Comparison of ENCODE assay signal across 15 cellular contexts in genomic region chr5:38403407-38403806, GRCh38.
DNase-seq lines count a peak whose midpoint lies in the region; ATAC-seq, FAIRE-seq and TF ChIP-seq lines count a peak whose summit lies in the region.
"Had no signal": no experiment of that assay in that cellular context is flagged by ENCODE, and none has a peak within 500 bp of the region (broad histone marks: within the 10 kb centered on the region; RNA-seq: fewer than 3 reads in every experiment).

No MANE protein-coding gene starts in this region.

- H3K79me2 ChIP-seq in keratinocyte (ENCODE audit: control insufficient read depth, insufficient read depth, low read length), result no peaks in the 10 kb centered on the region

- no peak overlapping the region for H3K27ac ChIP-seq in keratinocyte (ENCODE audit: control insufficient read depth, insufficient read depth, low read length)
- H3K27ac ChIP-seq: colonic mucosa, neutrophil had no signal

- no peak overlapping the region for H2AFZ ChIP-seq in keratinocyte (ENCODE audit: control insufficient read depth, low read length)

- H3K36me3 ChIP-seq in BE2C (no peaks in the 10 kb centered on the region), MG63 (no peaks in the 10 kb centered on the region), keratinocyte (ENCODE audit: control insufficient read depth in 2 of 2, extremely low read depth in 1 of 2, insufficient read depth in 2 of 2, low read length in 2 of 2) (no peaks in the 10 kb centered on the region)
- H3K36me3 ChIP-seq: colonic mucosa, neutrophil had no signal

- ATAC-seq in HG03135 (IDR thresholded peaks at IDR 0.05; ENCODE audit: unreplicated experiment) (no peak), HG02840 (IDR thresholded peaks at IDR 0.05; ENCODE audit: low FRiP score, unreplicated experiment) (no peak), omental fat pad (ENCODE audit: low FRiP score) (no peak)
- ATAC-seq: T-cell had no signal

- no peaks in the 10 kb centered on the region for H4K20me1 ChIP-seq in keratinocyte (ENCODE audit: control insufficient read depth, extremely low read depth, insufficient read depth, low read length)

- dilution Hi-C loops in keratinocyte (cut with MboI; ENCODE audit: extremely low pct_ligation_motif_present, low sequenced_read_pairs), result no loop called here

- H3K4me3 ChIP-seq in BE2C (ENCODE audit: low read depth, low read length), result no peak overlapping the region
- H3K4me3 ChIP-seq in MG63, result no peak overlapping the region
- H3K4me3 ChIP-seq in keratinocyte (ENCODE audit: control insufficient read depth in 2 of 3, extremely low read depth in 1 of 3, insufficient read depth in 2 of 3, low read depth in 1 of 3, low read length in 3 of 3), result no peak overlapping the region
- H3K4me3 ChIP-seq: colonic mucosa had no signal

- TF ChIP-seq CTCF in BE2C (IDR thresholded peaks at IDR 0.05; ENCODE audit: low read depth, low read length), result no peak
- no peak for TF ChIP-seq CTCF in keratinocyte (optimal IDR thresholded peaks at IDR 0.05 in 1 of 3, IDR thresholded peaks at IDR 0.05 in 1 of 3, conservative IDR thresholded peaks at IDR 0.05 in 1 of 3; ENCODE audit: extremely low read depth in 1 of 3, insufficient read depth in 2 of 3, low read length in 3 of 3)
- TF ChIP-seq CTCF in omental fat pad (IDR thresholded peaks at IDR 0.05), result no peak

- H3K4me2 ChIP-seq in keratinocyte (ENCODE audit: control insufficient read depth, extremely low read depth, insufficient read depth, low read depth, low read length), result no peak overlapping the region

- H3K4me1 ChIP-seq in BE2C (no peaks in the 10 kb centered on the region), keratinocyte (ENCODE audit: control insufficient read depth, extremely low read depth, insufficient read depth, low read length) (no peaks in the 10 kb centered on the region)
- H3K4me1 ChIP-seq: colonic mucosa had no signal

- no peaks in the 10 kb centered on the region for H3K9me3 ChIP-seq in BE2C
- H3K9me3 ChIP-seq in MG63, result no peaks in the 10 kb centered on the region
- H3K9me3 ChIP-seq in keratinocyte (ENCODE audit: control insufficient read depth, low read depth, low read length), result no peaks in the 10 kb centered on the region
- H3K9me3 ChIP-seq: colonic mucosa, neutrophil had no signal

- no peak overlapping the region for H3K9ac ChIP-seq in keratinocyte (ENCODE audit: control insufficient read depth, extremely low read depth, insufficient read depth, low read length)

- peak; percentile 62 for FAIRE-seq in keratinocyte (lab: Jason Lieb, UNC)
- FAIRE-seq: GM19239, kidney had no signal

- H3K9me1 ChIP-seq in keratinocyte (ENCODE audit: control insufficient read depth, extremely low read depth, insufficient read depth, low read length), result no peaks in the 10 kb centered on the region

- peak; percentile 30 for DNase-seq in BE2C
- peak; percentile 61 for DNase-seq in MG63
- peak; percentile 58 for DNase-seq in cerebellum (ENCODE audit: low spot score)
- no peak for DNase-seq in keratinocyte (ENCODE audit: low read depth, low spot score)
- DNase-seq in LoVo (ENCODE audit: low spot score), result no peak
- no peak for DNase-seq in omental fat pad (ENCODE audit: low spot score)
- DNase-seq: activated CD4-positive, CD25-positive, alpha-beta regulatory T cell; amniotic stem cell; colonic mucosa; kidney; T-cell had no signal

- H3K27me3 ChIP-seq in BE2C, result no peaks in the 10 kb centered on the region
- no peaks in the 10 kb centered on the region; the same call in 1 of the 2 replicates for H3K27me3 ChIP-seq in MG63
- peaks cover 4% of the 10 kb centered on the region for H3K27me3 ChIP-seq in keratinocyte (ENCODE audit: control insufficient read depth, extremely low read depth, insufficient read depth, low read length)
- H3K27me3 ChIP-seq: colonic mucosa had no signal

Comparison
In these comparisons a context has a peak if more than half of its experiments do, and no peak if none do; other contexts are left out.
1. DNase-seq: peak in BE2C (single experiment), MG63 (single experiment) and cerebellum (single experiment); none in keratinocyte (single experiment), LoVo (single experiment) and omental fat pad (single experiment).